ENCODE assay signal across 15 cellular contexts in the genomic region with DNA sequence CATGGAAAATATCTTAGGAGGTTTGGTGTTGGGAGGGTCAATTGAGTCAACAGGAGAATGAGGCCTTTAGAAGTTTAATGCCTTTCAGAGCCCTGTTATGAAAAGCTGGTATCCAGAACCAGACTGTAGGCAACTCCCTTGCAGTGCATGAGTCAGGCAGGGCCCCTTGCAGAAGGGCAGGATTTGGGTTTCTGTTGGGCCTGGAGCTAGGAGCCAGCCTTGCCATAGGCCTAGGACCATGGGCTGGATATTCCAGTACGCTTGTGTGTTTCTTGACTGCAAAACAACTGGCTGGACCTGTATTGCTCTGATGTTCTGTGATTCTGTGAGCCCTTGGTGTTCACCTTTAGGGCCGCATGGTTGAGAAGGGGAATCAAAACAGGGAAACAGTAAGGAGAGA.
"Had no signal": no experiment of that assay in that cellular context is flagged by ENCODE, and none has a peak within 500 bp of the region (broad histone marks: within the 10 kb centered on the region; RNA-seq: fewer than 3 reads in every experiment).

No MANE protein-coding gene starts in this region.

- H3K4me3 Mint-ChIP-seq: endodermal cell, mesothelial cell of epicardium had no signal

- H3K9me3 Mint-ChIP-seq: immature natural killer cell had no signal

- H3K27ac Mint-ChIP-seq: endodermal cell, mesothelial cell of epicardium had no signal

- DNase-seq: activated CD4-positive, alpha-beta T cell treated with anti-CD3 and anti-CD28 coated beads for 1 hour; activated naive CD4-positive, alpha-beta T cell; activated T-cell treated with anti-CD3 and anti-CD28 coated beads, Interleukin-2, amount 50 U/mL, for 48 hours; brain microvascular endothelial cell; cerebellar nuclear complex; endodermal cell; foreskin keratinocyte; immature natural killer cell; lower lobe of right lung; retina; stimulated activated CD4-positive, alpha-beta T cell treated with anti-CD3 and anti-CD28 coated beads, Interleukin-15, amount 100 ng/mL, for 24 hours; stimulated activated CD4-positive, alpha-beta T cell treated with anti-CD3 and anti-CD28 coated beads, Interleukin-4, amount 100 ng/mL, for 4 hours; thyroid gland; uterus had no signal

- H3K36me3 Mint-ChIP-seq: immature natural killer cell, mesothelial cell of epicardium had no signal

- ATAC-seq: foreskin keratinocyte had no signal
